Comparison of ENCODE assay signal across 1 cellular context in the genomic region with DNA sequence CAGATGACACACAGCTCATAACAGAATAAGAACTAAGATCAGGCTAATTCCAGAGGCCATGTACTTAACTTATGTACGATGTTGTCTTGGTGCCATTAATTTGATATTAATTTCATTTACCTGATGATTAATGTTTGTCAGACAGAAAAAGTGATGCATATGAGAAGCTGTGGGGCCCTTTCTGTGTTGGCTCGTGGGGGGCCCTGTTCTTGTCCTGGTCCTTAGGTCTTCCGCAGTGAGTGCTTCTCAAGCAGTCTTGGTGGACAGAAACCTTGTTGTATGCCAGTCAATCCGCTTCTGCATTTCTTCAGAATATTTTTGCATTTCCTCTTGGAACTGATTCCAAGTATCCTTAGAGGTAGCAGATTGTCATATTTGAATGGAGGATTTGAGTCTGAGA.
TF ChIP-seq lines count a peak whose summit lies in the region.

No MANE protein-coding gene starts in this region.

TF ChIP-seq in HepG2, 621 proteins besides CTCF, POLR2A, EP300 and RAD21:
- TF ChIP-seq FOXJ3 (CRISPR knock-in tag; IDR thresholded peaks at IDR 0.05; ENCODE audit: borderline replicate concordance): no peak
- peak; percentile 20 for TF ChIP-seq RBM22 (optimal IDR thresholded peaks at IDR 0.05; ENCODE audit: low read length)
